In the genomic region with DNA sequence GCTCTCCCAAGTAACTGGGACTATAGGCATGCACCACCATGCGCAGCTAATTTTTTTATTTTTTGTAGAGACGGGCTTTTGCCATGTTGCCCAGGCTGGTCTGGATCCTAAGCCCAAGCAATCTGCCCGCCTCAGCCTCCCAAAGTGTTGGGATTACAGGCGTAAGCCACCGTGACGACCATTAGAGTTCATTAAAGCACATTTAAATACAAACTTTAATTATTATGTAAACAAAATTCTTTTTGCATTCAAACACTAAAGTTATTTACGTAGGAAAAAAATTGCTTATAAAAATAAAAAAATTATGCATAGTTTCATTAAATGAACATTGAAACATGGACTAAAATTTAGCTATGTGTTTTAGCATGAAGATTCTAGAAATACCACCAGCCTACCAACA, we compare ENCODE assay signal across 28 cellular contexts.
"Had no signal": no experiment of that assay in that cellular context is flagged by ENCODE, and none has a peak within 500 bp of the region (broad histone marks: within the 10 kb centered on the region; RNA-seq: fewer than 3 reads in every experiment).

No MANE protein-coding gene starts in this region.

- H3K9me3 Mint-ChIP-seq: dendritic cell treated with granulocyte-macrophage colony-stimulating factor and Interleukin-4, amounts not matched to agents 40 ng/mL and 50 ng/mL, for 4 days; effector memory CD8-positive, alpha-beta T cell; endodermal cell; mesothelial cell of epicardium; naive B cell had no signal

- H3K27ac Mint-ChIP-seq: dendritic cell treated with granulocyte-macrophage colony-stimulating factor and Interleukin-4, amounts not matched to agents 40 ng/mL and 50 ng/mL, for 4 days; effector memory CD8-positive, alpha-beta T cell; endodermal cell; mesothelial cell of epicardium had no signal

- H3K4me3 ChIP-seq: colonic mucosa, esophagus squamous epithelium, gastrocnemius medialis, heart right ventricle, left lung, lower lobe of right lung, mucosa of descending colon had no signal

- H3K27ac ChIP-seq: colonic mucosa, epithelial cell of prostate, esophagus squamous epithelium, gastrocnemius medialis, heart right ventricle, left lung, lower lobe of right lung had no signal

- ATAC-seq: effector memory CD8-positive, alpha-beta T cell; esophagus mucosa; gastrocnemius medialis; heart right ventricle; left cardiac atrium; left lung; left ventricle myocardium superior; lower lobe of right lung; mucosa of descending colon had no signal

- H3K4me1 ChIP-seq: colonic mucosa, gastrocnemius medialis, lower lobe of right lung had no signal

- H3K36me3 ChIP-seq: colonic mucosa had no signal

- H3K27me3 Mint-ChIP-seq: dendritic cell treated with granulocyte-macrophage colony-stimulating factor and Interleukin-4, amounts not matched to agents 40 ng/mL and 50 ng/mL, for 4 days; effector memory CD8-positive, alpha-beta T cell; naive B cell had no signal

- H3K9me3 ChIP-seq: colonic mucosa, esophagus squamous epithelium, gastrocnemius medialis, left lung, lower lobe of right lung, mucosa of descending colon had no signal

- FAIRE-seq: endometrium, islet of Langerhans, keratinocyte had no signal

- H3K27me3 ChIP-seq: colonic mucosa, esophagus squamous epithelium, gastrocnemius medialis, heart right ventricle, left lung had no signal

- DNase-seq: colonic mucosa; cortex of kidney; effector CD8-positive, alpha-beta T cell; effector memory CD8-positive, alpha-beta T cell; endodermal cell; erythroblast; esophagus squamous epithelium; foreskin fibroblast; foreskin melanocyte; gastrocnemius medialis; glutamatergic neuron; head of caudate nucleus; heart right ventricle; hippocampal formation; left cardiac atrium; left lung; left ventricle myocardium superior; lower lobe of right lung; mesenchymal stem cell; mucosa of descending colon had no signal

- H3K4me3 Mint-ChIP-seq: dendritic cell treated with granulocyte-macrophage colony-stimulating factor and Interleukin-4, amounts not matched to agents 40 ng/mL and 50 ng/mL, for 4 days; effector memory CD8-positive, alpha-beta T cell; endodermal cell; mesothelial cell of epicardium had no signal
